ENCODE assay signal across 1 cellular context in the genomic region with DNA sequence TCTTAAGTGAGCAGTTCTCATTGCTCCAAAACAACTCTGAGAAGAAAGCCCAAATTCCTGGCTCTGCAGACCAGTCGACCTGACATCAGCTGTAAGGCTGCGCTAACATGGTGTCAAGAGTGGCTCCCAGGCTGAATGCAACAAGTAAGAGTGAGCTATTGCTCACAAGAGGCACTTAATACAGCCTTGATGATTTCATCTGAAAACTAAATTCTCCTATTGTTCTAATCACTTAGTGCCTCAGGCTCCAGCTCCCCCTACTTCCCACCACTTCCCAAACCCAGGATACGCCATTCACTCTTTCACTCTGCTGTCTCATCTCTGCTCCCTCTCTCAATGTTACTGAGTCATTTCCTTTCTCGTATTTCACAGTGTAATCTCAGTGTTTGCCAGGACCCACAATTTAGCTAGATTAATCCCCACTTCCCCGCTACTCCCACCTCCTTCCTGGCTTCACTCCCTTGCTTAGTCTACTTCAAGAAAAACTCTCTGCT.
TF ChIP-seq lines count a peak whose summit lies in the region.

No MANE protein-coding gene starts in this region.

TF ChIP-seq in K562, 482 proteins besides CTCF, POLR2A, EP300 and RAD21 (continued from another document and continues in another):
- TF ChIP-seq, protein P1, sequence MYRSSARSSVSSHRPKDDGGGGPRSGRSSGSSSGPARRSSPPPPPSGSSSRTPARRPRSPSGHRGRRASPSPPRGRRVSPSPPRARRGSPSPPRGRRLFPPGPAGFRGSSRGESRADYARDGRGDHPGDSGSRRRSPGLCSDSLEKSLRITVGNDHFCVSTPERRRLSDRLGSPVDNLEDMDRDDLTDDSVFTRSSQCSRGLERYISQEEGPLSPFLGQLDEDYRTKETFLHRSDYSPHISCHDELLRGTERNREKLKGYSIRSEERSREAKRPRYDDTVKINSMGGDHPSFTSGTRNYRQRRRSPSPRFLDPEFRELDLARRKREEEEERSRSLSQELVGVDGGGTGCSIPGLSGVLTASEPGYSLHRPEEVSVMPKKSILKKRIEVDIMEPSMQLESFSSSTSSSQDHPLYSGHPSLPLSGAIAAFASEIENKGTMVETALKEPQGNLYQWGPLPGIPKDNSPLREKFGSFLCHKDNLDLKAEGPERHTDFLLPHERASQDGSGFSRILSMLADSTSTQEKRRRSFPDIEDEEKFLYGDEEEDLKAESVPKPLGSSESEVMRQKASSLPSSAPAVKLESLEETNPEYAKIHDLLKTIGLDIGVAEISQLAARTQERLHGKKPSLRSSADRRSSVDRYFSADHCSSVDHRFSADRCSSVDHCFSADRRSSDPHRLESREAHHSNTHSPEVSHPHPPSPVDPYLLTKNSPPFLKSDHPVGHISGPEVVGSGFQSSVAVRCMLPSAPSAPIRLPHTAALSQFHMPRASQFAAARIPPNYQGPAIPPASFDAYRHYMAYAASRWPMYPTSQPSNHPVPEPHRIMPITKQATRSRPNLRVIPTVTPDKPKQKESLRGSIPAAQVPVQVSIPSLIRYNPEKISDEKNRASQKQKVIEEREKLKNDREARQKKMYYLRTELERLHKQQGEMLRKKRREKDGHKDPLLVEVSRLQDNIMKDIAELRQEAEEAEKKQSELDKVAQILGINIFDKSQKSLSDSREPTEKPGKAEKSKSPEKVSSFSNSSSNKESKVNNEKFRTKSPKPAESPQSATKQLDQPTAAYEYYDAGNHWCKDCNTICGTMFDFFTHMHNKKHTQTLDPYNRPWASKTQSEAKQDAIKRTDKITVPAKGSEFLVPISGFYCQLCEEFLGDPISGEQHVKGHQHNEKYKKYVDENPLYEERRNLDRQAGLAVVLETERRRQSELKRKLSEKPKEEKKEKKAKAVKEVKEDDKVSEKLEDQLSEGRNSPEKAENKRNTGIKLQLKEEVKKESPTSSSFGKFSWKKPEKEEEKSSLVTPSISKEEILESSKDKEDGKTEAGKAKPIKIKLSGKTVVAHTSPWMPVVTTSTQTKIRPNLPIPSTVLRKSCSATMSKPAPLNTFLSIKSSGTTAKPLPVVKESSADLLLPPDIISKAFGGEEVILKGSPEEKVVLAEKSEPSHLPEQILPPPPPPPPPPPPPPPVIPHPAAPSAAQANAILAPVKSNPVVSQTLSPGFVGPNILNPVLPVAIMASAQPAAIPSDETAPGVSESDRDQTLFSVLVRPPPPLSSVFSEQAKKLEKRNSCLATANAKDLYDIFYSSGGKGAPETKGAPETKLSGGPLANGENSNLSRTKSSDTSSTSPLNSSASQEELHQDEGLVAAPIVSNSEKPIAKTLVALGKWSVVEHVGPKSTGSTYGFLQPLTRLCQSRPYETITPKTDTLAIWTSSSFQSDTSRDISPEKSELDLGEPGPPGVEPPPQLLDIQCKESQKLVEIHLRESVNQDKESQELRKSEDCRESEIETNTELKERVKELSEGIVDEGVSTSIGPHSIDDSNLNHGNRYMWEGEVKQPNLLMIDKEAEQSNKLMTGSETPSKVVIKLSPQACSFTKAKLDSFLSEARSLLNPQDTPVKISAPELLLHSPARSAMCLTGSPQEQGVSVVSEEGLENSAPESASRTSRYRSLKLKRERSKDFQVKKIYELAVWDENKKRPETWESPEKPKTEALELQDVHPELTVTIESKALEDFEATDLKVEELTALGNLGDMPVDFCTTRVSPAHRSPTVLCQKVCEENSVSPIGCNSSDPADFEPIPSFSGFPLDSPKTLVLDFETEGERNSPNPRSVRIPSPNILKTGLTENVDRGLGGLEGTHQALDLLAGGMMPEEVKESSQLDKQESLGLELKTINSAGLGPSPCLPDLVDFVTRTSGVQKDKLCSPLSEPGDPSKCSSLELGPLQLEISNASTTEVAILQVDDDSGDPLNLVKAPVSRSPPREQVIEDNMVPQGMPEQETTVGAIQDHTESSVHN (IDR thresholded peaks at IDR 0.05; ENCODE audit: borderline replicate concordance in 1 of 2, low read depth in 1 of 2), result no peak
- TF ChIP-seq ZNF668 (CRISPR knock-in tag; IDR thresholded peaks at IDR 0.05), result no peak
- TF ChIP-seq SMARCA4 (IDR thresholded peaks at IDR 0.05), result peak; percentile 94
- no peak for TF ChIP-seq PCBP1 (IDR thresholded peaks at IDR 0.05; ENCODE audit: low read depth, low read length, poor library complexity, severe bottlenecking)
- TF ChIP-seq ZNF57 (CRISPR knock-in tag; IDR thresholded peaks at IDR 0.05), result no peak
- no peak for TF ChIP-seq ZNF431 (CRISPR knock-in tag; IDR thresholded peaks at IDR 0.05)
- TF ChIP-seq, protein P2, sequence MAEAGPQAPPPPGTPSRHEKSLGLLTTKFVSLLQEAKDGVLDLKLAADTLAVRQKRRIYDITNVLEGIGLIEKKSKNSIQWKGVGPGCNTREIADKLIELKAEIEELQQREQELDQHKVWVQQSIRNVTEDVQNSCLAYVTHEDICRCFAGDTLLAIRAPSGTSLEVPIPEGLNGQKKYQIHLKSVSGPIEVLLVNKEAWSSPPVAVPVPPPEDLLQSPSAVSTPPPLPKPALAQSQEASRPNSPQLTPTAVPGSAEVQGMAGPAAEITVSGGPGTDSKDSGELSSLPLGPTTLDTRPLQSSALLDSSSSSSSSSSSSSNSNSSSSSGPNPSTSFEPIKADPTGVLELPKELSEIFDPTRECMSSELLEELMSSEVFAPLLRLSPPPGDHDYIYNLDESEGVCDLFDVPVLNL (CRISPR knock-in tag; IDR thresholded peaks at IDR 0.05; ENCODE audit: low read depth), result no peak
- no peak for TF ChIP-seq FUS (optimal IDR thresholded peaks at IDR 0.05; ENCODE audit: low read depth, low read length)
- no peak for TF ChIP-seq ERF (CRISPR knock-in tag; IDR thresholded peaks at IDR 0.05)
- TF ChIP-seq MXI1 (IDR thresholded peaks at IDR 0.05; ENCODE audit: low read depth, low read length), result no peak
- no peak for TF ChIP-seq GATA2 (CRISPR knock-in tag; IDR thresholded peaks at IDR 0.05)
- TF ChIP-seq ZFPM2 (CRISPR knock-in tag; IDR thresholded peaks at IDR 0.05), result no peak
- no peak for TF ChIP-seq ZC3H11A (IDR thresholded peaks at IDR 0.05; ENCODE audit: low read depth, low read length)
- TF ChIP-seq FOXM1 (IDR thresholded peaks at IDR 0.05; ENCODE audit: low read depth), result 0 out of 2 replicates have a peak, but pooled peaks have one; percentile 13
- no peak for TF ChIP-seq FOXM1 (CRISPR knock-in tag; IDR thresholded peaks at IDR 0.05; ENCODE audit: low read depth)
- TF ChIP-seq, protein P3, sequence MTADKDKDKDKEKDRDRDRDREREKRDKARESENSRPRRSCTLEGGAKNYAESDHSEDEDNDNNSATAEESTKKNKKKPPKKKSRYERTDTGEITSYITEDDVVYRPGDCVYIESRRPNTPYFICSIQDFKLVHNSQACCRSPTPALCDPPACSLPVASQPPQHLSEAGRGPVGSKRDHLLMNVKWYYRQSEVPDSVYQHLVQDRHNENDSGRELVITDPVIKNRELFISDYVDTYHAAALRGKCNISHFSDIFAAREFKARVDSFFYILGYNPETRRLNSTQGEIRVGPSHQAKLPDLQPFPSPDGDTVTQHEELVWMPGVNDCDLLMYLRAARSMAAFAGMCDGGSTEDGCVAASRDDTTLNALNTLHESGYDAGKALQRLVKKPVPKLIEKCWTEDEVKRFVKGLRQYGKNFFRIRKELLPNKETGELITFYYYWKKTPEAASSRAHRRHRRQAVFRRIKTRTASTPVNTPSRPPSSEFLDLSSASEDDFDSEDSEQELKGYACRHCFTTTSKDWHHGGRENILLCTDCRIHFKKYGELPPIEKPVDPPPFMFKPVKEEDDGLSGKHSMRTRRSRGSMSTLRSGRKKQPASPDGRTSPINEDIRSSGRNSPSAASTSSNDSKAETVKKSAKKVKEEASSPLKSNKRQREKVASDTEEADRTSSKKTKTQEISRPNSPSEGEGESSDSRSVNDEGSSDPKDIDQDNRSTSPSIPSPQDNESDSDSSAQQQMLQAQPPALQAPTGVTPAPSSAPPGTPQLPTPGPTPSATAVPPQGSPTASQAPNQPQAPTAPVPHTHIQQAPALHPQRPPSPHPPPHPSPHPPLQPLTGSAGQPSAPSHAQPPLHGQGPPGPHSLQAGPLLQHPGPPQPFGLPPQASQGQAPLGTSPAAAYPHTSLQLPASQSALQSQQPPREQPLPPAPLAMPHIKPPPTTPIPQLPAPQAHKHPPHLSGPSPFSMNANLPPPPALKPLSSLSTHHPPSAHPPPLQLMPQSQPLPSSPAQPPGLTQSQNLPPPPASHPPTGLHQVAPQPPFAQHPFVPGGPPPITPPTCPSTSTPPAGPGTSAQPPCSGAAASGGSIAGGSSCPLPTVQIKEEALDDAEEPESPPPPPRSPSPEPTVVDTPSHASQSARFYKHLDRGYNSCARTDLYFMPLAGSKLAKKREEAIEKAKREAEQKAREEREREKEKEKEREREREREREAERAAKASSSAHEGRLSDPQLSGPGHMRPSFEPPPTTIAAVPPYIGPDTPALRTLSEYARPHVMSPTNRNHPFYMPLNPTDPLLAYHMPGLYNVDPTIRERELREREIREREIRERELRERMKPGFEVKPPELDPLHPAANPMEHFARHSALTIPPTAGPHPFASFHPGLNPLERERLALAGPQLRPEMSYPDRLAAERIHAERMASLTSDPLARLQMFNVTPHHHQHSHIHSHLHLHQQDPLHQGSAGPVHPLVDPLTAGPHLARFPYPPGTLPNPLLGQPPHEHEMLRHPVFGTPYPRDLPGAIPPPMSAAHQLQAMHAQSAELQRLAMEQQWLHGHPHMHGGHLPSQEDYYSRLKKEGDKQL (CRISPR knock-in tag; IDR thresholded peaks at IDR 0.05; ENCODE audit: borderline replicate concordance), result no peak
- TF ChIP-seq, protein P4, sequence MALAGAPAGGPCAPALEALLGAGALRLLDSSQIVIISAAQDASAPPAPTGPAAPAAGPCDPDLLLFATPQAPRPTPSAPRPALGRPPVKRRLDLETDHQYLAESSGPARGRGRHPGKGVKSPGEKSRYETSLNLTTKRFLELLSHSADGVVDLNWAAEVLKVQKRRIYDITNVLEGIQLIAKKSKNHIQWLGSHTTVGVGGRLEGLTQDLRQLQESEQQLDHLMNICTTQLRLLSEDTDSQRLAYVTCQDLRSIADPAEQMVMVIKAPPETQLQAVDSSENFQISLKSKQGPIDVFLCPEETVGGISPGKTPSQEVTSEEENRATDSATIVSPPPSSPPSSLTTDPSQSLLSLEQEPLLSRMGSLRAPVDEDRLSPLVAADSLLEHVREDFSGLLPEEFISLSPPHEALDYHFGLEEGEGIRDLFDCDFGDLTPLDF (CRISPR knock-in tag; IDR thresholded peaks at IDR 0.05), result no peak
- TF ChIP-seq, protein P5, sequence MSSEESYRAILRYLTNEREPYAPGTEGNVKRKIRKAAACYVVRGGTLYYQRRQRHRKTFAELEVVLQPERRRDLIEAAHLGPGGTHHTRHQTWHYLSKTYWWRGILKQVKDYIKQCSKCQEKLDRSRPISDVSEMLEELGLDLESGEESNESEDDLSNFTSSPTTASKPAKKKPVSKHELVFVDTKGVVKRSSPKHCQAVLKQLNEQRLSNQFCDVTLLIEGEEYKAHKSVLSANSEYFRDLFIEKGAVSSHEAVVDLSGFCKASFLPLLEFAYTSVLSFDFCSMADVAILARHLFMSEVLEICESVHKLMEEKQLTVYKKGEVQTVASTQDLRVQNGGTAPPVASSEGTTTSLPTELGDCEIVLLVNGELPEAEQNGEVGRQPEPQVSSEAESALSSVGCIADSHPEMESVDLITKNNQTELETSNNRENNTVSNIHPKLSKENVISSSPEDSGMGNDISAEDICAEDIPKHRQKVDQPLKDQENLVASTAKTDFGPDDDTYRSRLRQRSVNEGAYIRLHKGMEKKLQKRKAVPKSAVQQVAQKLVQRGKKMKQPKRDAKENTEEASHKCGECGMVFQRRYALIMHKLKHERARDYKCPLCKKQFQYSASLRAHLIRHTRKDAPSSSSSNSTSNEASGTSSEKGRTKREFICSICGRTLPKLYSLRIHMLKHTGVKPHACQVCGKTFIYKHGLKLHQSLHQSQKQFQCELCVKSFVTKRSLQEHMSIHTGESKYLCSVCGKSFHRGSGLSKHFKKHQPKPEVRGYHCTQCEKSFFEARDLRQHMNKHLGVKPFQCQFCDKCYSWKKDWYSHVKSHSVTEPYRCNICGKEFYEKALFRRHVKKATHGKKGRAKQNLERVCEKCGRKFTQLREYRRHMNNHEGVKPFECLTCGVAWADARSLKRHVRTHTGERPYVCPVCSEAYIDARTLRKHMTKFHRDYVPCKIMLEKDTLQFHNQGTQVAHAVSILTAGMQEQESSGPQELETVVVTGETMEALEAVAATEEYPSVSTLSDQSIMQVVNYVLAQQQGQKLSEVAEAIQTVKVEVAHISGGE (CRISPR knock-in tag; IDR thresholded peaks at IDR 0.05), result peak in 1 of 3 experiments; percentile 16; a peak in 1 of 6 replicates
- TF ChIP-seq, protein P6, sequence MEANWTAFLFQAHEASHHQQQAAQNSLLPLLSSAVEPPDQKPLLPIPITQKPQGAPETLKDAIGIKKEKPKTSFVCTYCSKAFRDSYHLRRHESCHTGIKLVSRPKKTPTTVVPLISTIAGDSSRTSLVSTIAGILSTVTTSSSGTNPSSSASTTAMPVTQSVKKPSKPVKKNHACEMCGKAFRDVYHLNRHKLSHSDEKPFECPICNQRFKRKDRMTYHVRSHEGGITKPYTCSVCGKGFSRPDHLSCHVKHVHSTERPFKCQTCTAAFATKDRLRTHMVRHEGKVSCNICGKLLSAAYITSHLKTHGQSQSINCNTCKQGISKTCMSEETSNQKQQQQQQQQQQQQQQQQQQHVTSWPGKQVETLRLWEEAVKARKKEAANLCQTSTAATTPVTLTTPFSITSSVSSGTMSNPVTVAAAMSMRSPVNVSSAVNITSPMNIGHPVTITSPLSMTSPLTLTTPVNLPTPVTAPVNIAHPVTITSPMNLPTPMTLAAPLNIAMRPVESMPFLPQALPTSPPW (CRISPR knock-in tag; IDR thresholded peaks at IDR 0.05), result peak; percentile 44; the same call in 1 of the 2 replicates
- no peak for TF ChIP-seq HNRNPUL1 (IDR thresholded peaks at IDR 0.05; ENCODE audit: low read length)
- no peak for TF ChIP-seq PPARD (CRISPR knock-in tag; IDR thresholded peaks at IDR 0.05)
- TF ChIP-seq NONO (IDR thresholded peaks at IDR 0.05; ENCODE audit: low read depth in 2 of 2, low read length in 1 of 2), result no peak
- TF ChIP-seq, protein P7, sequence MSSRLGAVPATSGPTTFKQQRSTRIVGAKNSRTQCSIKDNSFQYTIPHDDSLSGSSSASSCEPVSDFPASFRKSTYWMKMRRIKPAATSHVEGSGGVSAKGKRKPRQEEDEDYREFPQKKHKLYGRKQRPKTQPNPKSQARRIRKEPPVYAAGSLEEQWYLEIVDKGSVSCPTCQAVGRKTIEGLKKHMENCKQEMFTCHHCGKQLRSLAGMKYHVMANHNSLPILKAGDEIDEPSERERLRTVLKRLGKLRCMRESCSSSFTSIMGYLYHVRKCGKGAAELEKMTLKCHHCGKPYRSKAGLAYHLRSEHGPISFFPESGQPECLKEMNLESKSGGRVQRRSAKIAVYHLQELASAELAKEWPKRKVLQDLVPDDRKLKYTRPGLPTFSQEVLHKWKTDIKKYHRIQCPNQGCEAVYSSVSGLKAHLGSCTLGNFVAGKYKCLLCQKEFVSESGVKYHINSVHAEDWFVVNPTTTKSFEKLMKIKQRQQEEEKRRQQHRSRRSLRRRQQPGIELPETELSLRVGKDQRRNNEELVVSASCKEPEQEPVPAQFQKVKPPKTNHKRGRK (tag; IDR thresholded peaks at IDR 0.05), result no peak
- TF ChIP-seq, protein P8, sequence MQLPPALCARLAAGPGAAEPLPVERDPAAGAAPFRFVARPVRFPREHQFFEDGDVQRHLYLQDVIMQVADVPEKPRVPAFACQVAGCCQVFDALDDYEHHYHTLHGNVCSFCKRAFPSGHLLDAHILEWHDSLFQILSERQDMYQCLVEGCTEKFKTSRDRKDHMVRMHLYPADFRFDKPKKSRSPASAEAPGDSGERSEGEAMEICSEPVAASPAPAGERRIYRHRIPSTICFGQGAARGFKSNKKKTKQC (CRISPR knock-in tag; IDR thresholded peaks at IDR 0.05), result no peak
- TF ChIP-seq, protein P9, sequence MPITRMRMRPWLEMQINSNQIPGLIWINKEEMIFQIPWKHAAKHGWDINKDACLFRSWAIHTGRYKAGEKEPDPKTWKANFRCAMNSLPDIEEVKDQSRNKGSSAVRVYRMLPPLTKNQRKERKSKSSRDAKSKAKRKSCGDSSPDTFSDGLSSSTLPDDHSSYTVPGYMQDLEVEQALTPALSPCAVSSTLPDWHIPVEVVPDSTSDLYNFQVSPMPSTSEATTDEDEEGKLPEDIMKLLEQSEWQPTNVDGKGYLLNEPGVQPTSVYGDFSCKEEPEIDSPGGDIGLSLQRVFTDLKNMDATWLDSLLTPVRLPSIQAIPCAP (CRISPR knock-in tag; IDR thresholded peaks at IDR 0.05; ENCODE audit: borderline replicate concordance), result no peak
- no peak for TF ChIP-seq PCBP2 (IDR thresholded peaks at IDR 0.05; ENCODE audit: low read depth, low read length, poor library complexity, severe bottlenecking)
